Comparison of ENCODE assay signal across 8 cellular contexts in the genomic region with DNA sequence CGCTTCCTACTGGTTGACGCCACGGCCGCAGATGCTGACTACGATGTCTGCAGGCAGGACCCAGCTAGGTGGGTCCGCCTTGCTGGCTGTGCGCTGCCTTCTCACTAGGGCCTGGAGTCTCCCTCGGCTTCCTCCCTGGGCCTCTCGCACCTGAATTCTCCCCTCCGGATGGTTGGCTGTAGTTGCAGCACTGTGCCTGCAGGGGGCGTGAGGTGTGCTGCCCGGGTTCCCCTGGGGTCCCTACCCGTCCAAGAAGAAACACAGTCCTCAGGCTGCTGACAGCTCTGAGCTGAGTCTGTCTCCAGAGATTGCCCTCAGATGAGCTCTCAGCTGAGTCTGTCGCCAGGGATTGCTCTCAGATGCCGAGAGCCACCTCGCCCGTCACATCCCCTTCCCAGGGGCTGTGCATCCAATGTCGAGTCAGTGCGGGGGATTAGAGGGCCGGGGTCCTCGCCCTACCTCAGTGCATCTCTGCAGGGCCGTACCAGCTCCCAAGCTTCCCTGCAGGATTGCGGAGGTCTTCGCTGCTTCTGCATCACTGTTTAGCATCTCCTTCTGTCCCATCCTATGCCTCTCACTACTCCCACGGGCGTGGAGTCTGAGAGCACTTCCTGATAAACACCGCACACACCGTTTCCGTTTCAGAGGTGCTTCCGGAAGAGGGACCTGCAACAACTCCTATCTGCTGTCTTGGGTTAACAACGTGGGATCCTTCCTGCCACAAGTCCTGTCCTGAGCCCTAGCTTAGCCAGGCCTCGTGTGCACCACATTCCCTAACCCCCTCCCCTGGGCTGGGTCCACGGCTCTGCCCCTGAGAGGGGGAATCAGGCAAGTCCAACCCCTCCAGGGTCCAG.
DNase-seq lines count a peak whose midpoint lies in the region; ATAC-seq and TF ChIP-seq lines count a peak whose summit lies in the region.

No MANE protein-coding gene starts in this region.

- peaks cover 1% of the 10 kb centered on the region for H3K36me3 Mint-ChIP-seq in activated CD8-positive, alpha-beta memory T cell treated with anti-CD3 and anti-CD28 coated beads, Interleukin-2, amount 10 ng/mL, durations not matched to agents 7 days and 5 days
- H3K36me3 Mint-ChIP-seq in stimulated activated naive B cell treated with anti-CD40 and anti-IgM and Interleukin-4, amounts not matched to agents 10 μg/mL and 1 μg/mL and 100 μg/mL, for 72 hours = no peaks in the 10 kb centered on the region

- no peaks in the 10 kb centered on the region for H3K36me3 ChIP-seq in BLaER1 treated with 17β-estradiol and CSF1 and Interleukin-3, amounts not matched to agents 10 nM and 100 nM
- H3K36me3 ChIP-seq in Peyer's patch = no peaks in the 10 kb centered on the region

- peaks cover 10 to 15% (median 13%) of the 10 kb centered on the region in 11 experiments; a peak in 21 of 22 replicates for H3K9me3 ChIP-seq in BLaER1 treated with 17β-estradiol and CSF1 and Interleukin-3, amounts not matched to agents 10 nM and 100 nM (replicated peaks in 1 of 11)
- H3K9me3 ChIP-seq in Peyer's patch = no peaks in the 10 kb centered on the region

- 0 out of 20 replicates have a peak overlapping the region, but pooled peaks of 2 of the 10 experiments have one; percentile 15 to 22 for H3K4me3 ChIP-seq in BLaER1 treated with 17β-estradiol and CSF1 and Interleukin-3, amounts not matched to agents 10 nM and 100 nM
- H3K4me3 ChIP-seq in HL-60 (replicated peaks; ENCODE audit: insufficient read depth, low read length) (no peak overlapping the region), foreskin fibroblast (ENCODE audit: low read depth in 1 of 2, low read length in 2 of 2) (no peak overlapping the region), Peyer's patch (no peak overlapping the region)

- H3K9me3 Mint-ChIP-seq in activated CD8-positive, alpha-beta memory T cell treated with anti-CD3 and anti-CD28 coated beads, Interleukin-2, amount 10 ng/mL, durations not matched to agents 7 days and 5 days (ENCODE audit: low read depth) = no peaks in the 10 kb centered on the region
- peaks cover 4% of the 10 kb centered on the region in 2 donors for H3K9me3 Mint-ChIP-seq in stimulated activated naive B cell treated with anti-CD40 and anti-IgM and Interleukin-4, amounts not matched to agents 10 μg/mL and 1 μg/mL and 100 μg/mL, for 72 hours

- TF ChIP-seq POLR2A in Peyer's patch (IDR thresholded peaks at IDR 0.05) = no peak

- DNase-seq in HL-60 (ENCODE audit: low read depth in 1 of 2, low spot score in 1 of 2) = no peak
- DNase-seq in activated CD8-positive, alpha-beta memory T cell treated with anti-CD3 and anti-CD28 coated beads, Interleukin-2, amount 10 ng/mL, durations not matched to agents 7 days and 5 days = peak; percentile 52
- DNase-seq in foreskin fibroblast = no peak
- peak; percentile 18 for DNase-seq in stimulated activated naive B cell treated with anti-CD40 and anti-IgM and Interleukin-4, amounts not matched to agents 10 μg/mL and 1 μg/mL and 100 μg/mL, for 72 hours
- DNase-seq in Peyer's patch = no peak

- H3K4me1 ChIP-seq in BLaER1 treated with 17β-estradiol and CSF1 and Interleukin-3, amounts not matched to agents 10 nM and 100 nM = peaks cover 8 to 26% (median 21%) of the 10 kb centered on the region in 10 experiments; a peak in 19 of 20 replicates
- H3K4me1 ChIP-seq in Peyer's patch = no peaks in the 10 kb centered on the region

- H3K4me3 Mint-ChIP-seq in activated CD8-positive, alpha-beta memory T cell treated with anti-CD3 and anti-CD28 coated beads, Interleukin-2, amount 10 ng/mL, durations not matched to agents 7 days and 5 days = peak overlapping the region; percentile 33
- no peak overlapping the region for H3K4me3 Mint-ChIP-seq in stimulated activated naive B cell treated with anti-CD40 and anti-IgM and Interleukin-4, amounts not matched to agents 10 μg/mL and 1 μg/mL and 100 μg/mL, for 72 hours

- peaks cover 0 to 7% (median 0%) of the 10 kb centered on the region in 11 experiments; a peak in 2 of 22 replicates for H4K20me1 ChIP-seq in BLaER1 treated with 17β-estradiol and CSF1 and Interleukin-3, amounts not matched to agents 10 nM and 100 nM

- TF ChIP-seq CTCF in HL-60 (IDR thresholded peaks at IDR 0.05; ENCODE audit: insufficient read depth, low read length) = peak; percentile 16
- TF ChIP-seq CTCF in foreskin fibroblast (IDR thresholded peaks at IDR 0.05; ENCODE audit: low read depth, low read length) = peak; percentile 32
- peak in 2 of 6 experiments; percentile 17 to 27 for TF ChIP-seq CTCF in Peyer's patch (IDR thresholded peaks at IDR 0.05)

- H3K27me3 Mint-ChIP-seq in activated CD8-positive, alpha-beta memory T cell treated with anti-CD3 and anti-CD28 coated beads, Interleukin-2, amount 10 ng/mL, durations not matched to agents 7 days and 5 days = no peaks in the 10 kb centered on the region
- peaks cover 26 to 28% of the 10 kb centered on the region in 2 donors for H3K27me3 Mint-ChIP-seq in stimulated activated naive B cell treated with anti-CD40 and anti-IgM and Interleukin-4, amounts not matched to agents 10 μg/mL and 1 μg/mL and 100 μg/mL, for 72 hours

- peak overlapping the region; percentile 54 to 89 (median 76) for H3K4me2 ChIP-seq in BLaER1 treated with 17β-estradiol and CSF1 and Interleukin-3, amounts not matched to agents 10 nM and 100 nM

- ATAC-seq in activated CD8-positive, alpha-beta memory T cell treated with anti-CD3 and anti-CD28 coated beads, Interleukin-2, amount 10 ng/mL, durations not matched to agents 7 days and 5 days = peak; percentile 60
- ATAC-seq in stimulated activated naive B cell treated with anti-CD40 and anti-IgM and Interleukin-4, amounts not matched to agents 10 μg/mL and 1 μg/mL and 100 μg/mL, for 72 hours (replicated peaks) = peak; percentile 72 to 81
- no peak for ATAC-seq in GM18861 (IDR thresholded peaks at IDR 0.05; ENCODE audit: unreplicated experiment)
- ATAC-seq in GM18867 (IDR thresholded peaks at IDR 0.05; ENCODE audit: unreplicated experiment) = no peak

- CTCF ChIA-PET in activated CD8-positive, alpha-beta memory T cell treated with anti-CD3 and anti-CD28 coated beads, Interleukin-2, amount 10 ng/mL, durations not matched to agents 7 days and 5 days (lab: Charles Lee) = interaction anchor here (0.8 to 3.4 kb wide), 10 partner anchors 18 to 892 kb away, joined by 3 to 17 read pairs (median 4); no protein-coding TSS in a partner anchor

- 0 out of 22 replicates have a peak overlapping the region, but pooled peaks of 1 of the 11 experiments have one; percentile 8 for H3K27ac ChIP-seq in BLaER1 treated with 17β-estradiol and CSF1 and Interleukin-3, amounts not matched to agents 10 nM and 100 nM
- H3K27ac ChIP-seq in HL-60 (replicated peaks) (no peak overlapping the region), Peyer's patch (no peak overlapping the region)

- peak overlapping the region in 3 of 11 experiments; percentile 4 to 33 (median 8); a peak in 3 of 22 replicates for H3K9ac ChIP-seq in BLaER1 treated with 17β-estradiol and CSF1 and Interleukin-3, amounts not matched to agents 10 nM and 100 nM

- H3K4me1 Mint-ChIP-seq in activated CD8-positive, alpha-beta memory T cell treated with anti-CD3 and anti-CD28 coated beads, Interleukin-2, amount 10 ng/mL, durations not matched to agents 7 days and 5 days = peaks cover 9% of the 10 kb centered on the region
- peaks cover 6 to 9% of the 10 kb centered on the region in 2 donors for H3K4me1 Mint-ChIP-seq in stimulated activated naive B cell treated with anti-CD40 and anti-IgM and Interleukin-4, amounts not matched to agents 10 μg/mL and 1 μg/mL and 100 μg/mL, for 72 hours

- H3K27me3 ChIP-seq in BLaER1 treated with 17β-estradiol and CSF1 and Interleukin-3, amounts not matched to agents 10 nM and 100 nM = no peaks in the 10 kb centered on the region
- no peaks in the 10 kb centered on the region for H3K27me3 ChIP-seq in HL-60 (ENCODE audit: insufficient read depth, poor library complexity, severe bottlenecking)
- no peaks in the 10 kb centered on the region for H3K27me3 ChIP-seq in Peyer's patch

- peak overlapping the region; percentile 21 for H3K27ac Mint-ChIP-seq in activated CD8-positive, alpha-beta memory T cell treated with anti-CD3 and anti-CD28 coated beads, Interleukin-2, amount 10 ng/mL, durations not matched to agents 7 days and 5 days
- H3K27ac Mint-ChIP-seq in stimulated activated naive B cell treated with anti-CD40 and anti-IgM and Interleukin-4, amounts not matched to agents 10 μg/mL and 1 μg/mL and 100 μg/mL, for 72 hours = peak overlapping the region; percentile 7

Comparison
In these comparisons a context has a peak if more than half of its experiments do, and no peak if none do; other contexts are left out.
1. DNase-seq: peak in activated CD8-positive, alpha-beta memory T cell treated with anti-CD3 and anti-CD28 coated beads, Interleukin-2, amount 10 ng/mL, durations not matched to agents 7 days and 5 days (single experiment) and stimulated activated naive B cell treated with anti-CD40 and anti-IgM and Interleukin-4, amounts not matched to agents 10 μg/mL and 1 μg/mL and 100 μg/mL, for 72 hours (single experiment); none in HL-60 (0 of 2), foreskin fibroblast (0 of 2) and Peyer's patch (0 of 3).
2. ATAC-seq: peak in activated CD8-positive, alpha-beta memory T cell treated with anti-CD3 and anti-CD28 coated beads, Interleukin-2, amount 10 ng/mL, durations not matched to agents 7 days and 5 days (single experiment) and stimulated activated naive B cell treated with anti-CD40 and anti-IgM and Interleukin-4, amounts not matched to agents 10 μg/mL and 1 μg/mL and 100 μg/mL, for 72 hours (2 of 2); none in GM18861 (single experiment) and GM18867 (single experiment).